1 cellular context compared by ENCODE assay signal in genomic region chr1:92831762-92832536, GRCh38.
TF ChIP-seq lines count a peak whose summit lies in the region.

TSS of gene RPL5 (plus strand) at chr1:92832040. CDS start at chr1:92832115, 75 bp downstream.

TF ChIP-seq in HepG2, 621 proteins besides CTCF, POLR2A, EP300 and RAD21 (continued from another document and continues in another):
- TF ChIP-seq SP140L (CRISPR knock-in tag; IDR thresholded peaks at IDR 0.05; ENCODE audit: borderline replicate concordance) (peak; percentile 79; the same call in 1 of the 2 replicates), AHR (CRISPR knock-in tag; IDR thresholded peaks at IDR 0.05) (peak; percentile 94), PBX2 (CRISPR knock-in tag; IDR thresholded peaks at IDR 0.05) (peak; percentile 36; the same call in 1 of the 2 replicates), GFI1 (CRISPR knock-in tag; IDR thresholded peaks at IDR 0.05; ENCODE audit: borderline replicate concordance) (peak; percentile 76), RELA (CRISPR knock-in tag; IDR thresholded peaks at IDR 0.05) (no peak; the same call in 1 of the 2 replicates), LBX2 (CRISPR knock-in tag; IDR thresholded peaks at IDR 0.05; ENCODE audit: borderline replicate concordance) (peak; percentile 31; the same call in 1 of the 2 replicates), ZNF3 (CRISPR knock-in tag; IDR thresholded peaks at IDR 0.05) (no peak), ZNF550 (CRISPR knock-in tag; IDR thresholded peaks at IDR 0.05; ENCODE audit: borderline replicate concordance) (0 out of 2 replicates have a peak, but pooled peaks have one; percentile 78), ZNF780A (CRISPR knock-in tag; IDR thresholded peaks at IDR 0.05) (peak; percentile 91; the same call in 1 of the 2 replicates), SOX6 (IDR thresholded peaks at IDR 0.05) (no peak), SOX6 (CRISPR knock-in tag; IDR thresholded peaks at IDR 0.05) (peak; percentile 84), ZNF275 (CRISPR knock-in tag; IDR thresholded peaks at IDR 0.05; ENCODE audit: borderline replicate concordance) (peak; percentile 99; the same call in 1 of the 2 replicates), SNAPC4 (CRISPR knock-in tag; IDR thresholded peaks at IDR 0.05) (peak; percentile 96), ZNF431 (CRISPR knock-in tag; IDR thresholded peaks at IDR 0.05; ENCODE audit: borderline replicate concordance, low read depth) (peak; percentile 74; the same call in 1 of the 2 replicates), KMT2A (CRISPR knock-in tag; IDR thresholded peaks at IDR 0.05) (peak; percentile 81), YEATS2 (CRISPR knock-in tag; IDR thresholded peaks at IDR 0.05; ENCODE audit: borderline replicate concordance) (peak; percentile 100), SP2 (CRISPR knock-in tag; IDR thresholded peaks at IDR 0.05) (peak; percentile 49), PAF1 (CRISPR knock-in tag; IDR thresholded peaks at IDR 0.05) (no peak), KAT8 (CRISPR knock-in tag; IDR thresholded peaks at IDR 0.05) (peak; percentile 94), NCOR1 (IDR thresholded peaks at IDR 0.05; ENCODE audit: borderline replicate concordance, low read length) (no peak), POGK (CRISPR knock-in tag; conservative IDR thresholded peaks at IDR 0.05) (peak; percentile 96), ZNF891 (CRISPR knock-in tag; IDR thresholded peaks at IDR 0.05) (peak; percentile 98), HNF4A (CRISPR knock-in tag; IDR thresholded peaks at IDR 0.05) (peak; percentile 57; the same call in 1 of the 2 replicates), HNRNPH1 (optimal IDR thresholded peaks at IDR 0.05; ENCODE audit: low read depth, low read length) (no peak), ZNF367 (CRISPR knock-in tag; IDR thresholded peaks at IDR 0.05; ENCODE audit: borderline replicate concordance) (peak; percentile 92; the same call in 1 of the 2 replicates), NFIC (IDR thresholded peaks at IDR 0.05; ENCODE audit: low read length) (0 out of 2 replicates have a peak, but pooled peaks have one; percentile 53), ZNF543 (CRISPR knock-in tag; IDR thresholded peaks at IDR 0.05) (peak; percentile 84), ZNF773 (CRISPR knock-in tag; IDR thresholded peaks at IDR 0.05; ENCODE audit: borderline replicate concordance) (0 out of 2 replicates have a peak, but pooled peaks have one; percentile 83), DBP (CRISPR knock-in tag; IDR thresholded peaks at IDR 0.05; ENCODE audit: not compliant biosample characterization) (no peak), ZNF407 (CRISPR knock-in tag; IDR thresholded peaks at IDR 0.05; ENCODE audit: not compliant biosample characterization) (peak; percentile 82), GATAD2A (CRISPR knock-in tag; IDR thresholded peaks at IDR 0.05) (peak; percentile 86), NR2F1 (CRISPR knock-in tag; IDR thresholded peaks at IDR 0.05) (no peak), FOXK1 (CRISPR knock-in tag; IDR thresholded peaks at IDR 0.05; ENCODE audit: borderline replicate concordance, low read depth) (peak; percentile 80; the same call in 1 of the 2 replicates), ZBTB39 (CRISPR knock-in tag; IDR thresholded peaks at IDR 0.05) (no peak; the same call in 1 of the 2 replicates), KDM3A (CRISPR knock-in tag; IDR thresholded peaks at IDR 0.05; ENCODE audit: low read depth) (peak; percentile 91; the same call in 1 of the 2 replicates), ZNF296 (CRISPR knock-in tag; conservative IDR thresholded peaks at IDR 0.05) (no peak)
